In genomic region chr7:127879436-127879835, GRCh38 we compare ENCODE assay signal across 24 cellular contexts.
DNase-seq lines count a peak whose midpoint lies in the region; ATAC-seq, FAIRE-seq and TF ChIP-seq lines count a peak whose summit lies in the region.
"Had no signal": no experiment of that assay in that cellular context is flagged by ENCODE, and none has a peak within 500 bp of the region (broad histone marks: within the 10 kb centered on the region; RNA-seq: fewer than 3 reads in every experiment).

No MANE protein-coding gene starts in this region.

- no peak for TF ChIP-seq CTCF in GM23338 (conservative IDR thresholded peaks at IDR 0.05; ENCODE audit: low read depth in 2 of 2)
- TF ChIP-seq CTCF in dorsolateral prefrontal cortex (IDR thresholded peaks at IDR 0.05 in 54 of 56, conservative IDR thresholded peaks at IDR 0.05 in 2 of 56; ENCODE audit: low read depth in 1 of 56, partially characterized antibody in 56 of 56) = no peak
- no peak for TF ChIP-seq CTCF in osteocyte (IDR thresholded peaks at IDR 0.05)

- H3K14ac ChIP-seq in trophoblast cell (ENCODE audit: low read length) = no peak overlapping the region

- FAIRE-seq in GM19239 (lab: Jason Lieb, UNC) = no peak
- FAIRE-seq: GM12892, GM18507, H54, HTR-8/SVneo had no signal

- H3K36me3 Mint-ChIP-seq in GM23338 (ENCODE audit: low read depth) = no peaks in the 10 kb centered on the region
- H3K36me3 Mint-ChIP-seq in osteocyte (ENCODE audit: unreplicated experiment) = peaks cover 2% of the 10 kb centered on the region

- no peaks in the 10 kb centered on the region for H3K9me2 ChIP-seq in GM23338 (ENCODE audit: insufficient read depth)

- H3K4ac ChIP-seq in trophoblast cell (ENCODE audit: low read depth, low read length) = no peak overlapping the region

- ATAC-seq in GM23338 (no peak), GM19463 (IDR thresholded peaks at IDR 0.05; ENCODE audit: unreplicated experiment) (no peak)
- ATAC-seq: CD8-positive, alpha-beta T cell had no signal

- H2BK12ac ChIP-seq in trophoblast cell (ENCODE audit: low read length) = no peak overlapping the region

- H3K4me3 ChIP-seq in GM23338 (no peak overlapping the region), dorsolateral prefrontal cortex (no peak overlapping the region), trophoblast cell (ENCODE audit: low read depth, low read length) (no peak overlapping the region)
- H3K4me3 ChIP-seq: BLaER1 treated with 17β-estradiol and CSF1 and Interleukin-3, amounts not matched to agents 10 nM and 100 nM; GM23248 had no signal

- H3K4me1 ChIP-seq in GM23338 (ENCODE audit: insufficient read depth) (peaks cover 14% of the 10 kb centered on the region), trophoblast cell (ENCODE audit: control insufficient read depth in 1 of 2, insufficient read depth in 2 of 2, low read length in 2 of 2) (peaks cover 9 to 14% of the 10 kb centered on the region in 2 experiments)

- H3K27ac ChIP-seq in GM23338 (ENCODE audit: low read depth) (0 out of 2 replicates have a peak overlapping the region, but pooled peaks have one; percentile 8), dorsolateral prefrontal cortex (peak overlapping the region in 31 of 59 donors; percentile 4 to 78 (median 32)), trophoblast cell (ENCODE audit: low read depth, low read length) (peak overlapping the region; percentile 41)
- H3K27ac ChIP-seq: BLaER1 treated with 17β-estradiol and CSF1 and Interleukin-3, amounts not matched to agents 10 nM and 100 nM; GM23248 had no signal

- H3K79me1 ChIP-seq in trophoblast cell (ENCODE audit: low read length) = peaks cover 2% of the 10 kb centered on the region

- intact Hi-C loops in dorsolateral prefrontal cortex (cut with DNase I) = no loop called here

- no peaks in the 10 kb centered on the region for H3F3A ChIP-seq in GM23338 (replicated peaks; ENCODE audit: low read depth)

- no peak overlapping the region for H4K91ac ChIP-seq in trophoblast cell (ENCODE audit: low read depth, low read length)

- H3K27me3 ChIP-seq in GM23338 (ENCODE audit: insufficient read depth) = no peaks in the 10 kb centered on the region
- no peaks in the 10 kb centered on the region for H3K27me3 ChIP-seq in dorsolateral prefrontal cortex
- H3K27me3 ChIP-seq in trophoblast cell (ENCODE audit: insufficient read depth, low read length) = no peaks in the 10 kb centered on the region
- H3K27me3 ChIP-seq: BLaER1 treated with 17β-estradiol and CSF1 and Interleukin-3, amounts not matched to agents 10 nM and 100 nM had no signal

- H3K4me2 ChIP-seq in GM23338 (no peak overlapping the region), trophoblast cell (ENCODE audit: low read length) (no peak overlapping the region)
- H3K4me2 ChIP-seq: BLaER1 treated with 17β-estradiol and CSF1 and Interleukin-3, amounts not matched to agents 10 nM and 100 nM had no signal

- no peak overlapping the region for H4K8ac ChIP-seq in trophoblast cell (ENCODE audit: low read depth, low read length)

- H3K27ac Mint-ChIP-seq in GM23338 = no peak overlapping the region
- no peak overlapping the region for H3K27ac Mint-ChIP-seq in osteocyte (ENCODE audit: unreplicated experiment)
- H3K27ac Mint-ChIP-seq: B cell; CD8-positive, alpha-beta T cell; IgD-negative memory B cell had no signal

- DNase-seq in GM23338 (ENCODE audit: low spot score) (no peak), astrocyte of the hippocampus (ENCODE audit: low read depth, low spot score) (peak; percentile 31), dorsolateral prefrontal cortex (no peak), trophoblast cell (peak; percentile 42 to 77), SKM-1 treated with dmso at 0.1 percent for 144 hours (lab: John Stamatoyannopoulos, UW; ENCODE audit: unreplicated experiment) (no peak), osteocyte (ENCODE audit: extremely low spot score, unreplicated experiment) (no peak), GM19239 (ENCODE audit: insufficient read length, low spot score) (no peak)
- DNase-seq: CD8-positive, alpha-beta T cell; COR-L47; DMS 273 treated with DMSO at 0.1 percent for 48 hours; DMS53; DND-41; GDM1; GM23248; HCEC 1CT; KG1 had no signal

- peaks cover 53% of the 10 kb centered on the region for H3K79me2 ChIP-seq in GM23338 (replicated peaks; ENCODE audit: insufficient read depth)
- H3K79me2 ChIP-seq in trophoblast cell (ENCODE audit: control insufficient read depth, insufficient read depth, low read length, poor library complexity) = peaks cover 2% of the 10 kb centered on the region

- H3K9ac ChIP-seq in trophoblast cell (ENCODE audit: low read length) = no peak overlapping the region
- H3K9ac ChIP-seq: BLaER1 treated with 17β-estradiol and CSF1 and Interleukin-3, amounts not matched to agents 10 nM and 100 nM; GM23248 had no signal

- peaks cover 15% of the 10 kb centered on the region for H4K20me1 ChIP-seq in GM23338 (replicated peaks; ENCODE audit: insufficient read depth)

- H2BK5ac ChIP-seq in trophoblast cell (ENCODE audit: low read depth, low read length, poor library complexity) = no peak overlapping the region

- H3K4me1 Mint-ChIP-seq in GM23338 (peaks cover 19% of the 10 kb centered on the region), osteocyte (ENCODE audit: unreplicated experiment) (peaks cover 4% of the 10 kb centered on the region)

- H3K23ac ChIP-seq in trophoblast cell (ENCODE audit: low read length) = no peak overlapping the region

- H3K27me3 Mint-ChIP-seq in GM23338 (ENCODE audit: insufficient read depth, low read depth, poor library complexity) (no peaks in the 10 kb centered on the region), osteocyte (ENCODE audit: unreplicated experiment) (no peaks in the 10 kb centered on the region)
- H3K27me3 Mint-ChIP-seq: B cell, IgD-negative memory B cell had no signal

- H3K9me3 Mint-ChIP-seq in GM23338 (no peaks in the 10 kb centered on the region), osteocyte (ENCODE audit: unreplicated experiment) (no peaks in the 10 kb centered on the region)
- H3K9me3 Mint-ChIP-seq: CD8-positive, alpha-beta T cell; IgD-negative memory B cell had no signal

- no peak overlapping the region for H4K12ac ChIP-seq in trophoblast cell (ENCODE audit: low read depth, low read length)

- H3K18ac ChIP-seq in trophoblast cell (ENCODE audit: low read length) = no peak overlapping the region

- no peak overlapping the region for H3K4me3 Mint-ChIP-seq in GM23338
- no peak overlapping the region for H3K4me3 Mint-ChIP-seq in osteocyte (ENCODE audit: unreplicated experiment)
- H3K4me3 Mint-ChIP-seq: B cell; CD8-positive, alpha-beta T cell; IgD-negative memory B cell had no signal

- WGBS in trophoblast cell (ENCODE audit: extremely low coverage, insufficient coverage, insufficient read length) = no CpG with 5 or more reads among the region's 4 CpGs

- H2BK120ac ChIP-seq in trophoblast cell (ENCODE audit: insufficient read depth, low read length, poor library complexity) = no peak overlapping the region

- no peak overlapping the region for H2AFZ ChIP-seq in GM23338
- H2AFZ ChIP-seq in trophoblast cell (ENCODE audit: insufficient read depth, low read length, poor library complexity) = no peak overlapping the region
- H2AFZ ChIP-seq: GM23248 had no signal

- no peaks in the 10 kb centered on the region for H3K9me3 ChIP-seq in trophoblast cell (ENCODE audit: insufficient read depth, low read depth, low read length)
- H3K9me3 ChIP-seq: BLaER1 treated with 17β-estradiol and CSF1 and Interleukin-3, amounts not matched to agents 10 nM and 100 nM had no signal

- no peaks in the 10 kb centered on the region for H3K36me3 ChIP-seq in GM23338 (ENCODE audit: insufficient read depth)
- no peaks in the 10 kb centered on the region for H3K36me3 ChIP-seq in trophoblast cell (ENCODE audit: control insufficient read depth in 1 of 2, insufficient read depth in 2 of 2, low read length in 2 of 2)

- no peak overlapping the region for H2AK5ac ChIP-seq in trophoblast cell (ENCODE audit: low read length)

TF ChIP-seq in GM23338, 12 proteins besides CTCF, POLR2A, EP300 and RAD21 (continues in another document):
- no peak for TF ChIP-seq ZNF114 (CRISPR knock-in tag; IDR thresholded peaks at IDR 0.05)
- no peak for TF ChIP-seq JUNB (IDR thresholded peaks at IDR 0.05; ENCODE audit: unreplicated experiment)
- no peak for TF ChIP-seq POLR2AphosphoS5 (IDR thresholded peaks at IDR 0.05; ENCODE audit: low read depth)
- no peak for TF ChIP-seq NANOG (IDR thresholded peaks at IDR 0.05; ENCODE audit: borderline replicate concordance)
- no peak for TF ChIP-seq EZH2 (IDR thresholded peaks at IDR 0.05; ENCODE audit: low read depth, unreplicated experiment)
- TF ChIP-seq EZH2phosphoT487 (IDR thresholded peaks at IDR 0.05; ENCODE audit: unreplicated experiment) = no peak
- TF ChIP-seq ZNF331 (CRISPR knock-in tag; IDR thresholded peaks at IDR 0.05; ENCODE audit: low read depth) = no peak

Comparison
In these comparisons a context has a peak if more than half of its experiments do, and no peak if none do; other contexts are left out.
1. DNase-seq: peak in astrocyte of the hippocampus (single experiment) and trophoblast cell (2 of 2); none in GM23338 (single experiment), dorsolateral prefrontal cortex (0 of 10), SKM-1 treated with dmso at 0.1 percent for 144 hours (single experiment), osteocyte (single experiment) and GM19239 (single experiment).
2. Peak in every context shown above with its lines, with median percentiles within 50 percentile points of each other: H3K27ac ChIP-seq.